ENCODE assay signal across 8 cellular contexts in genomic region chr9:35732185-35733108, GRCh38. TPM values are rescaled to one million over a fixed set of nuclear protein-coding genes. Genes with fewer than 3 reads are reported as not detected.
DNase-seq lines count a peak whose midpoint lies in the region; ATAC-seq and TF ChIP-seq lines count a peak whose summit lies in the region.

A gene with protein sequence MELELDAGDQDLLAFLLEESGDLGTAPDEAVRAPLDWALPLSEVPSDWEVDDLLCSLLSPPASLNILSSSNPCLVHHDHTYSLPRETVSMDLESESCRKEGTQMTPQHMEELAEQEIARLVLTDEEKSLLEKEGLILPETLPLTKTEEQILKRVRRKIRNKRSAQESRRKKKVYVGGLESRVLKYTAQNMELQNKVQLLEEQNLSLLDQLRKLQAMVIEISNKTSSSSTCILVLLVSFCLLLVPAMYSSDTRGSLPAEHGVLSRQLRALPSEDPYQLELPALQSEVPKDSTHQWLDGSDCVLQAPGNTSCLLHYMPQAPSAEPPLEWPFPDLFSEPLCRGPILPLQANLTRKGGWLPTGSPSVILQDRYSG (plus strand): TSS chr9:35732666. CDS start chr9:35732773, 107 bp downstream.
A gene with protein sequence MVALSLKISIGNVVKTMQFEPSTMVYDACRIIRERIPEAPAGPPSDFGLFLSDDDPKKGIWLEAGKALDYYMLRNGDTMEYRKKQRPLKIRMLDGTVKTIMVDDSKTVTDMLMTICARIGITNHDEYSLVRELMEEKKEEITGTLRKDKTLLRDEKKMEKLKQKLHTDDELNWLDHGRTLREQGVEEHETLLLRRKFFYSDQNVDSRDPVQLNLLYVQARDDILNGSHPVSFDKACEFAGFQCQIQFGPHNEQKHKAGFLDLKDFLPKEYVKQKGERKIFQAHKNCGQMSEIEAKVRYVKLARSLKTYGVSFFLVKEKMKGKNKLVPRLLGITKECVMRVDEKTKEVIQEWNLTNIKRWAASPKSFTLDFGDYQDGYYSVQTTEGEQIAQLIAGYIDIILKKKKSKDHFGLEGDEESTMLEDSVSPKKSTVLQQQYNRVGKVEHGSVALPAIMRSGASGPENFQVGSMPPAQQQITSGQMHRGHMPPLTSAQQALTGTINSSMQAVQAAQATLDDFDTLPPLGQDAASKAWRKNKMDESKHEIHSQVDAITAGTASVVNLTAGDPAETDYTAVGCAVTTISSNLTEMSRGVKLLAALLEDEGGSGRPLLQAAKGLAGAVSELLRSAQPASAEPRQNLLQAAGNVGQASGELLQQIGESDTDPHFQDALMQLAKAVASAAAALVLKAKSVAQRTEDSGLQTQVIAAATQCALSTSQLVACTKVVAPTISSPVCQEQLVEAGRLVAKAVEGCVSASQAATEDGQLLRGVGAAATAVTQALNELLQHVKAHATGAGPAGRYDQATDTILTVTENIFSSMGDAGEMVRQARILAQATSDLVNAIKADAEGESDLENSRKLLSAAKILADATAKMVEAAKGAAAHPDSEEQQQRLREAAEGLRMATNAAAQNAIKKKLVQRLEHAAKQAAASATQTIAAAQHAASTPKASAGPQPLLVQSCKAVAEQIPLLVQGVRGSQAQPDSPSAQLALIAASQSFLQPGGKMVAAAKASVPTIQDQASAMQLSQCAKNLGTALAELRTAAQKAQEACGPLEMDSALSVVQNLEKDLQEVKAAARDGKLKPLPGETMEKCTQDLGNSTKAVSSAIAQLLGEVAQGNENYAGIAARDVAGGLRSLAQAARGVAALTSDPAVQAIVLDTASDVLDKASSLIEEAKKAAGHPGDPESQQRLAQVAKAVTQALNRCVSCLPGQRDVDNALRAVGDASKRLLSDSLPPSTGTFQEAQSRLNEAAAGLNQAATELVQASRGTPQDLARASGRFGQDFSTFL (N-terminal part only) (minus strand): TSS chr9:35732195. CDS start chr9:35725694, 6,501 bp downstream.

- intact Hi-C loops in Right ventricle myocardium inferior (cut with DNase I), result loop anchor here (2.0 to 5.0 kb wide), 2 partner anchors 16 to 95 kb away; partner anchors contain the start of genes FAM221B, GBA2, RGP1 and TMEM8B

- DNase-seq in NCI-H1417 (lab: John Stamatoyannopoulos, UW) (peak; percentile 95 to 98 (median 97)), SW 1271 (lab: John Stamatoyannopoulos, UW) (peak; percentile 92 to 98), Right ventricle myocardium inferior (ENCODE audit: missing footprints) (peak; percentile 99), tibial nerve (ENCODE audit: low spot score in 2 of 2) (peak; percentile 94)
- peak; percentile 92 for DNase-seq in activated naive CD8-positive, alpha-beta T cell treated with anti-CD3 and anti-CD28 coated beads, Interleukin-2, amount 50 U/mL, for 16 hours (ENCODE audit: low read depth, low spot score)

- H3K9me3 ChIP-seq in parathyroid adenoma (ENCODE audit: control insufficient read depth, low read length), result no peaks in the 10 kb centered on the region
- no peaks in the 10 kb centered on the region for H3K9me3 ChIP-seq in tibial nerve

- H3K4me1 ChIP-seq in parathyroid adenoma (peaks cover 15% of the 10 kb centered on the region), tibial nerve (peaks cover 0 to 59% (median 54%) of the 10 kb centered on the region in 4 donors)

- ATAC-seq in HG02763 (IDR thresholded peaks at IDR 0.05; ENCODE audit: unreplicated experiment) (peak; percentile 76), Right ventricle myocardium inferior (peak; percentile 94)

- TF ChIP-seq EP300 in tibial nerve (IDR thresholded peaks at IDR 0.05), result peak; percentile 96 to 97

- peak within 1 kb of the TSS; percentile 92 for H3K4me2 ChIP-seq in parathyroid adenoma (ENCODE audit: low read length)

- TF ChIP-seq CTCF in GM12874 (IDR thresholded peaks at IDR 0.05; ENCODE audit: insufficient read depth, low read depth, low read length) (peak; percentile 21; the same call in 1 of the 2 replicates), parathyroid adenoma (IDR thresholded peaks at IDR 0.05) (no peak), tibial nerve (IDR thresholded peaks at IDR 0.05) (peak in 3 of 5 experiments; percentile 4 to 46 (median 15))

- H3K9ac ChIP-seq in parathyroid adenoma, result peak within 1 kb of the TSS; percentile 76

- peaks cover 12% of the 10 kb centered on the region for H3K79me2 ChIP-seq in parathyroid adenoma

- H3K27me3 ChIP-seq in parathyroid adenoma (ENCODE audit: control insufficient read depth, insufficient read depth, low read length) (no peaks in the 10 kb centered on the region), tibial nerve (no peaks in the 10 kb centered on the region)

- peak; percentile 58 to 89 for TF ChIP-seq POLR2A in tibial nerve (IDR thresholded peaks at IDR 0.05)

- H3K36me3 ChIP-seq in parathyroid adenoma (ENCODE audit: control insufficient read depth, insufficient read depth, low read length) (no peaks in the 10 kb centered on the region), tibial nerve (peaks cover 0 to 34% (median 7%) of the 10 kb centered on the region in 3 donors)

- 2% methylated on average over 23 to 40 of the region's 60 CpGs for WGBS in tibial nerve, 2 donors

- H3K27ac ChIP-seq in parathyroid adenoma, result peak within 1 kb of the TSS; percentile 82
- H3K27ac ChIP-seq in tibial nerve, result peak within 1 kb of the TSS; percentile 89 to 99 (median 94)

- H2AFZ ChIP-seq in parathyroid adenoma, result peak within 1 kb of the TSS; percentile 79

- peak within 1 kb of the TSS; percentile 87 for H3K4me3 ChIP-seq in parathyroid adenoma (ENCODE audit: low read depth, low read length)
- peak within 1 kb of the TSS; percentile 62 to 90 (median 82) for H3K4me3 ChIP-seq in tibial nerve

RNA-seq across cellular contexts. Expression of the first gene that starts in this region (rescaled TPM):
- 23.5 TPM for total RNA-seq in Right ventricle myocardium inferior
- total RNA-seq in tibial nerve, result 10 to 100 TPM; 41.6 to 70.1 (median 53.5) TPM

RNA-seq across cellular contexts. Expression of the second gene that starts in this region (rescaled TPM):
- total RNA-seq in Right ventricle myocardium inferior (255 TPM), tibial nerve (100 to 1,000 TPM; 284 to 405 (median 350) TPM)

Comparison
In these comparisons a context has a peak if more than half of its experiments do, and no peak if none do; other contexts are left out.
1. Peak in every context shown above with its lines: DNase-seq, ATAC-seq, H3K4me3 ChIP-seq and H3K27ac ChIP-seq.